In genomic region chr22:25403284-25403606, GRCh38 we compare ENCODE assay signal across 9 cellular contexts.
DNase-seq lines count a peak whose midpoint lies in the region; ATAC-seq, FAIRE-seq and TF ChIP-seq lines count a peak whose summit lies in the region.
"Had no signal": no experiment of that assay in that cellular context is flagged by ENCODE, and none has a peak within 500 bp of the region (broad histone marks: within the 10 kb centered on the region; RNA-seq: fewer than 3 reads in every experiment).

No MANE protein-coding gene starts in this region.

- H3K9me3 Mint-ChIP-seq in naive thymus-derived CD4-positive, alpha-beta T cell, result no peaks in the 10 kb centered on the region

- peaks cover 29 to 48% (median 42%) of the 10 kb centered on the region in 7 donors for H3K4me1 Mint-ChIP-seq in naive thymus-derived CD4-positive, alpha-beta T cell

- no peaks in the 10 kb centered on the region for H3K36me3 Mint-ChIP-seq in naive thymus-derived CD4-positive, alpha-beta T cell

- H3K27me3 Mint-ChIP-seq in naive thymus-derived CD4-positive, alpha-beta T cell, result no peaks in the 10 kb centered on the region

- DNase-seq in bronchial epithelial cell (ENCODE audit: low read depth), result no peak
- no peak for DNase-seq in naive thymus-derived CD4-positive, alpha-beta T cell
- DNase-seq in mucosa of descending colon, result no peak
- DNase-seq in germinal center (ENCODE audit: low spot score), result no peak
- DNase-seq: NCI-H1436 had no signal

- peak overlapping the region in 9 of 10 donors; percentile 88 to 96 (median 92) for H3K4me3 Mint-ChIP-seq in naive thymus-derived CD4-positive, alpha-beta T cell

- CTCF ChIA-PET in HEK293 (lab: Yijun Ruan, JAX), result interaction anchor here (0.6 to 1.6 kb wide), 8 partner anchors 23 to 45 kb away, joined by 3 to 7 read pairs (median 3); no protein-coding TSS in a partner anchor
- CTCF ChIA-PET in naive thymus-derived CD4-positive, alpha-beta T cell (lab: Charles Lee), result no interaction called here

- H3K36me3 ChIP-seq in ACC112 (ENCODE audit: insufficient read depth, low read length) (no peaks in the 10 kb centered on the region), HEK293 (ENCODE audit: control insufficient read depth in 2 of 2, insufficient read depth in 1 of 2, low read length in 2 of 2) (no peaks in the 10 kb centered on the region), bronchial epithelial cell (ENCODE audit: control insufficient read depth, insufficient read depth, low read length) (no peaks in the 10 kb centered on the region), mucosa of descending colon (ENCODE audit: low read depth) (no peaks in the 10 kb centered on the region)
- H3K36me3 ChIP-seq in naive thymus-derived CD4-positive, alpha-beta T cell (ENCODE audit: control insufficient read depth in 2 of 3, insufficient read depth in 3 of 3, low read length in 3 of 3), result no peaks in the 10 kb centered on the region

- H3K9me3 ChIP-seq in HEK293 (ENCODE audit: control insufficient read depth, insufficient read depth, low read depth, low read length) (no peaks in the 10 kb centered on the region), mucosa of descending colon (no peaks in the 10 kb centered on the region)
- no peaks in the 10 kb centered on the region for H3K9me3 ChIP-seq in naive thymus-derived CD4-positive, alpha-beta T cell (ENCODE audit: control insufficient read depth in 2 of 3, low read length in 3 of 3)

- H2AFZ ChIP-seq in ACC112 (ENCODE audit: low read length, unreplicated experiment), result no peak overlapping the region

- peak overlapping the region; percentile 85 for H3K4me3 ChIP-seq in ACC112 (ENCODE audit: low read depth, low read length)
- peak overlapping the region; percentile 69 for H3K4me3 ChIP-seq in HEK293 (ENCODE audit: low read depth, low read length)
- H3K4me3 ChIP-seq in bronchial epithelial cell (ENCODE audit: low read depth, low read length), result peak overlapping the region; percentile 4
- peak overlapping the region; percentile 9 for H3K4me3 ChIP-seq in naive thymus-derived CD4-positive, alpha-beta T cell (ENCODE audit: low read length)
- H3K4me3 ChIP-seq in mucosa of descending colon, result no peak overlapping the region

- H3K27me3 ChIP-seq in ACC112 (ENCODE audit: insufficient read depth, low read length), result no peaks in the 10 kb centered on the region
- no peaks in the 10 kb centered on the region for H3K27me3 ChIP-seq in bronchial epithelial cell (ENCODE audit: control insufficient read depth, insufficient read depth, low read length)
- no peaks in the 10 kb centered on the region for H3K27me3 ChIP-seq in naive thymus-derived CD4-positive, alpha-beta T cell (ENCODE audit: control insufficient read depth in 2 of 2, insufficient read depth in 2 of 2, low read length in 2 of 2)

- peaks cover 36% of the 10 kb centered on the region for H3K79me2 ChIP-seq in ACC112 (ENCODE audit: control insufficient read depth, insufficient read depth, low read length, unreplicated experiment)

- TF ChIP-seq CTCF in HEK293 (tag by site-specific recombination; IDR thresholded peaks at IDR 0.05), result no peak
- TF ChIP-seq CTCF in bronchial epithelial cell (IDR thresholded peaks at IDR 0.05; ENCODE audit: insufficient read depth, low read length, severe bottlenecking), result no peak
- TF ChIP-seq CTCF in mucosa of descending colon (IDR thresholded peaks at IDR 0.05), result no peak

- peak overlapping the region; percentile 26; the same call in 1 of the 2 replicates for H3K27ac ChIP-seq in ACC112 (ENCODE audit: low read depth, low read length)
- H3K27ac ChIP-seq in HEK293 (ENCODE audit: extremely low read depth, low read depth, low read length), result no peak overlapping the region
- no peak overlapping the region for H3K27ac ChIP-seq in naive thymus-derived CD4-positive, alpha-beta T cell (ENCODE audit: low read depth, low read length)

- FAIRE-seq in bronchial epithelial cell (lab: Jason Lieb, UNC), result no peak

- POLR2A ChIA-PET in HEK293 (lab: Yijun Ruan, JAX), result no interaction called here
- POLR2A ChIA-PET in naive thymus-derived CD4-positive, alpha-beta T cell (lab: Charles Lee), result no interaction called here

- intact Hi-C loops in naive thymus-derived CD4-positive, alpha-beta T cell (cut with micrococcal nuclease), result loop anchor here in 1 of 2 donors (10.0 kb wide), 2 partner anchors 338 to 1272 kb away; no protein-coding TSS in a partner anchor
- intact Hi-C loops in mucosa of descending colon (cut with DNase I, micrococcal nuclease), result loop anchor here in 1 of 2 donors (5.0 kb wide), 1 partner anchor 596 kb away; the partner anchor contains the start of gene SGSM1

- H3K27ac Mint-ChIP-seq in naive thymus-derived CD4-positive, alpha-beta T cell, result peak overlapping the region in 4 of 9 donors; percentile 83 to 92 (median 86)

- H3K4me1 ChIP-seq in ACC112 (ENCODE audit: control insufficient read depth, insufficient read depth, low read length, unreplicated experiment), result peaks cover 16% of the 10 kb centered on the region
- peaks cover 17% of the 10 kb centered on the region for H3K4me1 ChIP-seq in HEK293 (ENCODE audit: control insufficient read depth, insufficient read depth, low read length)
- peaks cover 6 to 17% of the 10 kb centered on the region in 2 donors for H3K4me1 ChIP-seq in naive thymus-derived CD4-positive, alpha-beta T cell (ENCODE audit: control insufficient read depth in 2 of 2, insufficient read depth in 2 of 2, low read length in 2 of 2)
- H3K4me1 ChIP-seq in mucosa of descending colon (ENCODE audit: low read depth), result peaks cover 50% of the 10 kb centered on the region

- ATAC-seq in naive thymus-derived CD4-positive, alpha-beta T cell, result no peak
- ATAC-seq in HG02763 (IDR thresholded peaks at IDR 0.05; ENCODE audit: unreplicated experiment) (no peak), HG02870 (IDR thresholded peaks at IDR 0.05; ENCODE audit: unreplicated experiment) (no peak), mucosa of descending colon (no peak)

TF ChIP-seq in HEK293, 187 proteins besides CTCF, POLR2A, EP300 and RAD21 (continues in another document):
- TF ChIP-seq IKZF3 (tag by site-specific recombination; IDR thresholded peaks at IDR 0.05) (0 out of 2 replicates have a peak, but pooled peaks have one; percentile 10), ZBTB20 (tag by site-specific recombination; IDR thresholded peaks at IDR 0.05) (0 out of 2 replicates have a peak, but pooled peaks have one; percentile 7), ZNF707 (tag by site-specific recombination; IDR thresholded peaks at IDR 0.05) (no peak), KLF17 (tag by site-specific recombination; IDR thresholded peaks at IDR 0.05) (no peak), KLF16 (tag by site-specific recombination; IDR thresholded peaks at IDR 0.05) (no peak), PRDM10 (tag by site-specific recombination; IDR thresholded peaks at IDR 0.05) (no peak), ZFP3 (tag by site-specific recombination; IDR thresholded peaks at IDR 0.05; ENCODE audit: low read depth) (no peak), PRDM1 (tag by site-specific recombination; IDR thresholded peaks at IDR 0.05) (no peak), ZNF280C (tag by site-specific recombination; IDR thresholded peaks at IDR 0.05) (no peak)
